ENCODE assay signal across 8 cellular contexts in the genomic region with DNA sequence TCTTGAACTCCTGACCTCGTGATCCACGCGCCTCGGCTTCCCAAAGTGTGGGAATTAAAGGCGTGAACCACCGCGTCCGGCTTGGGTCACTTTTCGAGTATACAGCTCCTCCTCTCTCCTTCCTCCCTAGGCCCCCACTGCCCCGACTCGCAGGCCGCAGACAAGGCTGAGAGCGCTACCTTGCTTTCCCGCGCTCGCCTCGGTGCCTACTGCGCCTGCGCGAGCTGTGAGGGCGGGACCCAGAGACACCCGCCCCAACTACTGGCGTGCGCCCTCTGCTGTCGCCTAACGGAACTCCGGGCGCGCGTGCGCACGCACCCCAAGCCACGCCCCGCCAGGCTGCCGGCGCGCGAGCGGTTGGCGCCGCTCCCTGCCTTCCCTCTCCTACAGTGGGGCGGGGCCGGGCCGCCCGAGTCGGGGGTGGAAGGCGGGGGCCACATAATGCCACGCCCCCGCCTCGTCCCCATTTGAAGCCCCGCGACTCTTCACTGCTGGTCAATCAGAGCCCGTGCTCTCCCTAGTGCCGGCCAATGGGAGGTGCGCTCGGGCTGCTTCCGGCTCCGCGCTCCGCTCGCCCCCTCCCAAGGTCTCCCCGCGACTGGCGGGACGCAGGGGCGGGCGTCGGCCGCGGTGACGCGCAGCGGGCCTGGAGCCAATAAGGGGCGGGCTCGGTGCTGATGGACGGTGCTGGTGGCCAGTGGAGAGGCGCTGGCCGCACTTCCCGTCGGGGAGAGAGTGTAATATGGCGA. TPM values are rescaled to one million over a fixed set of nuclear protein-coding genes. Genes with fewer than 3 reads are reported as not detected.
DNase-seq lines count a peak whose midpoint lies in the region; ATAC-seq and TF ChIP-seq lines count a peak whose summit lies in the region.

Gene RAB8A (plus strand): TSS at position 730 of the 749 bp plus-strand sequence. CDS start 13 bp downstream, at position 743.

- intact Hi-C loops in breast epithelium (cut with DNase I; ENCODE audit: low total_unique reads) = no loop called here

- H3K9ac ChIP-seq in iPS-20b (ENCODE audit: low read depth, low read length) = peak within 1 kb of the TSS; percentile 94

- H3K9me3 ChIP-seq in breast epithelium = no peaks in the 10 kb centered on the region
- no peaks in the 10 kb centered on the region for H3K9me3 ChIP-seq in iPS-20b (ENCODE audit: insufficient read depth, low read depth, low read length)

- TF ChIP-seq CTCF in VCaP (conservative IDR thresholded peaks at IDR 0.05) = peak; percentile 99
- peak; percentile 97 to 99 (median 98) for TF ChIP-seq CTCF in breast epithelium (IDR thresholded peaks at IDR 0.05)

- H3K4me3 ChIP-seq in breast epithelium = peak within 1 kb of the TSS; percentile 84 to 87 (median 87)
- H3K4me3 ChIP-seq in iPS-20b (ENCODE audit: low read length) = peak within 1 kb of the TSS; percentile 95
- peak within 1 kb of the TSS; percentile 63 to 96 (median 76) for H3K4me3 ChIP-seq in skin epidermis

- no peak for TF ChIP-seq POLR2A in breast epithelium (IDR thresholded peaks at IDR 0.05)

- H3K27ac ChIP-seq in VCaP (peak within 1 kb of the TSS; percentile 92), breast epithelium (peak within 1 kb of the TSS; percentile 92 to 97), iPS-20b (ENCODE audit: low read length) (peak within 1 kb of the TSS; percentile 45), skin epidermis (peak within 1 kb of the TSS; percentile 82 to 98 (median 95))

- DNase-seq in AG08395 (ENCODE audit: low spot score) (peak; percentile 100), NCI-H2196 treated with DMSO at 0.1 percent for 48 hours (lab: John Stamatoyannopoulos, UW; ENCODE audit: unreplicated experiment) (peak; percentile 99), breast epithelium (ENCODE audit: low spot score in 2 of 2) (peak; percentile 99 to 100)

- ATAC-seq in GM18873 (IDR thresholded peaks at IDR 0.05; ENCODE audit: low FRiP score, unreplicated experiment) (peak; percentile 84), HG03139 (IDR thresholded peaks at IDR 0.05; ENCODE audit: unreplicated experiment) (peak; percentile 82)

- H3K36me3 ChIP-seq in breast epithelium (no peaks in the 10 kb centered on the region), iPS-20b (ENCODE audit: insufficient read depth, low read depth, low read length) (peaks cover 21% of the 10 kb centered on the region; the same call in 1 of the 2 replicates)

- H3K4me1 ChIP-seq in breast epithelium (peaks cover 5 to 9% of the 10 kb centered on the region in 2 donors), iPS-20b (ENCODE audit: insufficient read depth, low read length) (peaks cover 7% of the 10 kb centered on the region)

- H3K27me3 ChIP-seq in breast epithelium (no peaks in the 10 kb centered on the region), iPS-20b (ENCODE audit: insufficient read depth, low read length) (no peaks in the 10 kb centered on the region)

RNA-seq across cellular contexts. Expression of gene RAB8A, which starts in this region (rescaled TPM):
- total RNA-seq in breast epithelium = 10 to 100 TPM; 34.7 to 40.6 (median 38.8) TPM

Comparison
In these comparisons a context has a peak if more than half of its experiments do, and no peak if none do; other contexts are left out.
1. Peak in every context shown above with its lines: DNase-seq, ATAC-seq, H3K4me3 ChIP-seq and H3K27ac ChIP-seq.
2. H3K27ac ChIP-seq: peak in every context shown above with its lines; median percentile 95 in skin epidermis; 94 in breast epithelium; 92 in VCaP; 45 in iPS-20b.